ENCODE assay signal across 16 cellular contexts in the genomic region with DNA sequence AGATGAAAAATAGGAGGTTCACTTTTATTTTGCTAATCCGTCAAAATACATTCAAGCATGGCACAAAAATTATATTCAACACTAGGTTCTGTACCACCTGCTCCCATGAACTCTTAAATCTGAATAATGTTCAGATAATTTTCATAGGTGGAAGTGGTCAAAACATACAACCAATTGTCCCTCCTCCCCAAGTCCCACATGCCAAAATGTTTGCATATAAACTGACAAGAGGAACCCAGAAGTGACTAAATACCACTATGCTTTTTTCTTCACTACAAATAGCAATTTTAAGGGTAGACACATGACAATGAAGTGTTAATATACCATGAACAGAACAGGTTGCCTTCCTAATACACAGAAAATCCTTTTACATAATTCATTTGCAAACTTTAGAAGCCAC. TPM values are rescaled to one million over a fixed set of nuclear protein-coding genes. Genes with fewer than 3 reads are reported as not detected.
DNase-seq lines count a peak whose midpoint lies in the region; ATAC-seq and TF ChIP-seq lines count a peak whose summit lies in the region.
"Had no signal": no experiment of that assay in that cellular context is flagged by ENCODE, and none has a peak within 500 bp of the region (broad histone marks: within the 10 kb centered on the region; RNA-seq: fewer than 3 reads in every experiment).

No MANE protein-coding gene starts in this region.

- no peak for TF ChIP-seq CTCF in CD4-positive, alpha-beta T cell (IDR thresholded peaks at IDR 0.05)
- TF ChIP-seq CTCF in mammary epithelial cell (conservative IDR thresholded peaks at IDR 0.05 in 1 of 2, IDR thresholded peaks at IDR 0.05 in 1 of 2; ENCODE audit: extremely low read depth in 1 of 2, insufficient read depth in 1 of 2, low read depth in 1 of 2, low read length in 2 of 2) (no peak), nephron progenitor cell (IDR thresholded peaks at IDR 0.05) (no peak)

- H3K4me1 Mint-ChIP-seq in CD4-positive, alpha-beta T cell (ENCODE audit: low read depth) = peaks cover 37% of the 10 kb centered on the region
- peaks cover 28% of the 10 kb centered on the region for H3K4me1 Mint-ChIP-seq in nephron progenitor cell

- intact Hi-C loops in CD4-positive, alpha-beta T cell (cut with DNase I, micrococcal nuclease) = loop anchor here (5.0 to 10.0 kb wide), 4 partner anchors 282 to 824 kb away; a partner anchor contains a TSS
- intact Hi-C loops in mammary epithelial cell (cut with micrococcal nuclease) = loop anchor here (2.0 to 5.0 kb wide), 2 partner anchors 72 to 282 kb away; a partner anchor contains a TSS

- peaks cover 50% of the 10 kb centered on the region for H3K36me3 Mint-ChIP-seq in CD4-positive, alpha-beta T cell (ENCODE audit: low read depth)
- peaks cover 28% of the 10 kb centered on the region for H3K36me3 Mint-ChIP-seq in nephron progenitor cell (ENCODE audit: low read depth)

- no peak overlapping the region for H3K9ac ChIP-seq in HUES64 (ENCODE audit: low read depth, low read length)
- no peak overlapping the region for H3K9ac ChIP-seq in mammary epithelial cell (ENCODE audit: insufficient read depth, low read length)

- no peak overlapping the region for H2AFZ ChIP-seq in mammary epithelial cell (ENCODE audit: low read depth, low read length)

- no peak overlapping the region for H3K27ac ChIP-seq in CD4-positive, alpha-beta T cell (ENCODE audit: low read depth, low read length)
- H3K27ac ChIP-seq in HUES64 (ENCODE audit: low read depth, low read length) (no peak overlapping the region), mammary epithelial cell (ENCODE audit: insufficient read depth, low read depth, low read length) (no peak overlapping the region)

- no peaks in the 10 kb centered on the region for H3K27me3 Mint-ChIP-seq in CD4-positive, alpha-beta T cell
- no peaks in the 10 kb centered on the region for H3K27me3 Mint-ChIP-seq in nephron progenitor cell (ENCODE audit: low read depth, poor library complexity)
- H3K27me3 Mint-ChIP-seq: stimulated activated memory B cell treated with anti-CD40 and anti-IgM and Interleukin-4, amounts not matched to agents 10 μg/mL and 1 μg/mL and 100 μg/mL, for 72 hours had no signal

- H3K4me2 ChIP-seq in mammary epithelial cell (ENCODE audit: insufficient read depth, low read depth, low read length) = peak overlapping the region; percentile 71

- dilution Hi-C loops in mammary epithelial cell (cut with HindIII; ENCODE audit: low sequenced_read_pairs) = no loop called here

- H3K36me3 ChIP-seq in HUES64 (ENCODE audit: insufficient read depth, low read length) (peaks cover 30% of the 10 kb centered on the region; the same call in 1 of the 2 replicates), mammary epithelial cell (ENCODE audit: insufficient read depth, low read length) (no peaks in the 10 kb centered on the region)

- H3K4me1 ChIP-seq in HUES64 (ENCODE audit: insufficient read depth, low read length) (peaks cover 22% of the 10 kb centered on the region), mammary epithelial cell (ENCODE audit: insufficient read depth, low read length) (peaks cover 8% of the 10 kb centered on the region)

- in situ Hi-C loops in mammary epithelial cell (cut with MboI; ENCODE audit: low sequenced_read_pairs in 2 of 2) = loop anchor here in 1 of 2 donors (25.0 kb wide), 1 partner anchor 287 kb away; a partner anchor contains a TSS
- in situ Hi-C loops in ACHN (cut with HindIII; ENCODE audit: low pct_ligation_motif_present, low pct_unique_long_range_greater_than_20kb, low sequenced_read_pairs) = no loop called here

- ATAC-seq in CD4-positive, alpha-beta T cell (ENCODE audit: poor library complexity) = no peak
- ATAC-seq: stimulated activated memory B cell treated with anti-CD40 and anti-IgM and Interleukin-4, amounts not matched to agents 10 μg/mL and 1 μg/mL and 100 μg/mL, for 72 hours had no signal

- BruUV-seq in mammary epithelial cell (replicated peaks; lab: Mats Ljungman, UMichigan) = no TSS peak

- H3K4me3 ChIP-seq in HUES64 (ENCODE audit: low read length) (peak overlapping the region; percentile 98; the same call in 1 of the 2 replicates), mammary epithelial cell (replicated peaks in 1 of 3; ENCODE audit: insufficient read depth in 1 of 3, low read depth in 2 of 3, low read length in 3 of 3) (no peak overlapping the region)

- no peak for DNase-seq in CD4-positive, alpha-beta T cell
- DNase-seq in mammary epithelial cell (no peak), nephron progenitor cell (no peak), ACHN (no peak)
- DNase-seq in stimulated activated CD4-positive, alpha-beta T cell treated with anti-CD3 and anti-CD28 coated beads, Interleukin-1b, Interleukin-23, amount 100 ng/mL, for 48 hours = no peak
- no peak for DNase-seq in stimulated activated CD4-positive, alpha-beta T cell treated with anti-CD3 and anti-CD28 coated beads, Interleukin-2, amount 100 ng/mL, for 24 hours
- DNase-seq: activated CD4-positive, alpha-beta T cell treated with anti-CD3 and anti-CD28 coated beads for 1 hour; effector CD4-positive, alpha-beta T cell; foreskin melanocyte; HFFc6; MM.1S; NCI-H2171 treated with DMSO at 0.1 percent for 48 hours; retina; stimulated activated CD4-positive, alpha-beta T cell treated with anti-CD3 and anti-CD28 coated beads, Interleukin-4, amount 100 ng/mL, for 24 hours had no signal

- CTCF ChIA-PET in CD4-positive, alpha-beta T cell (lab: Charles Lee) = interaction anchor here (1.4 kb wide), 1 partner anchor 53 kb away, joined by 6 read pairs; no protein-coding TSS in a partner anchor
- CTCF ChIA-PET in mammary epithelial cell (lab: Charles Lee; ENCODE audit: low non-redundant PET) = no interaction called here

- 60% methylated on average over 1 of the region's 1 CpG for WGBS in HUES64
- WGBS in mammary epithelial cell (ENCODE audit: low coverage, missing lambda C conversion rate) = 100% methylated on average over 1 of the region's 1 CpG

- peaks cover 54% of the 10 kb centered on the region for H3K79me2 ChIP-seq in mammary epithelial cell (ENCODE audit: insufficient read depth, low read length)

- H4K20me1 ChIP-seq in mammary epithelial cell (ENCODE audit: insufficient read depth, low read length) = peaks cover 7% of the 10 kb centered on the region

- POLR2A ChIA-PET in CD4-positive, alpha-beta T cell (lab: Charles Lee) = interaction anchor here (1.8 kb wide), 1 partner anchor 90 kb away, joined by 11 read pairs; no protein-coding TSS in a partner anchor

- H3K4me3 Mint-ChIP-seq in CD4-positive, alpha-beta T cell = peak overlapping the region; percentile 61
- peak overlapping the region; percentile 98 for H3K4me3 Mint-ChIP-seq in nephron progenitor cell
- H3K4me3 Mint-ChIP-seq: HFFc6 had no signal

- no peaks in the 10 kb centered on the region for H3K9me3 ChIP-seq in CD4-positive, alpha-beta T cell (ENCODE audit: control insufficient read depth, low read length)
- no peaks in the 10 kb centered on the region for H3K9me3 ChIP-seq in HUES64 (ENCODE audit: insufficient read depth, low read depth, low read length)
- H3K9me3 ChIP-seq in mammary epithelial cell (replicated peaks; ENCODE audit: insufficient read depth, low read length) = no peaks in the 10 kb centered on the region

- H3K27me3 ChIP-seq in CD4-positive, alpha-beta T cell (ENCODE audit: control insufficient read depth, insufficient read depth, low read length) = no peaks in the 10 kb centered on the region
- H3K27me3 ChIP-seq in HUES64 (ENCODE audit: insufficient read depth, low read length) (no peaks in the 10 kb centered on the region), mammary epithelial cell (ENCODE audit: insufficient read depth, low read length) (no peaks in the 10 kb centered on the region)

- H3K9me3 Mint-ChIP-seq in CD4-positive, alpha-beta T cell = no peaks in the 10 kb centered on the region
- H3K9me3 Mint-ChIP-seq in nephron progenitor cell = no peaks in the 10 kb centered on the region
- H3K9me3 Mint-ChIP-seq: HFFc6; stimulated activated memory B cell treated with anti-CD40 and anti-IgM and Interleukin-4, amounts not matched to agents 10 μg/mL and 1 μg/mL and 100 μg/mL, for 72 hours had no signal

- peak overlapping the region; percentile 100 for H3K27ac Mint-ChIP-seq in CD4-positive, alpha-beta T cell
- no peak overlapping the region for H3K27ac Mint-ChIP-seq in nephron progenitor cell
- H3K27ac Mint-ChIP-seq: HFFc6; stimulated activated memory B cell treated with anti-CD40 and anti-IgM and Interleukin-4, amounts not matched to agents 10 μg/mL and 1 μg/mL and 100 μg/mL, for 72 hours had no signal

RNA-seq across cellular contexts. Expression of a gene that starts 3.7 kb away (rescaled TPM):
- 10 to 100 TPM; 52.7 to 53.2 TPM for total RNA-seq in CD4-positive, alpha-beta T cell
- polyA plus RNA-seq in HUES64 (2013, experiment 1 of 2) = 62.8 TPM
- 63.5 TPM for polyA plus RNA-seq in HUES64 (2013, experiment 2 of 2)
- total RNA-seq in mammary epithelial cell = 10 to 100 TPM; 15.8 to 22.2 TPM
- 10.2 TPM for polyA plus RNA-seq in mammary epithelial cell
- polyA minus RNA-seq in mammary epithelial cell = 5.1 TPM

RNA-seq across cellular contexts. Expression of a gene that starts 14.5 kb away (rescaled TPM):
- total RNA-seq in CD4-positive, alpha-beta T cell = 10 to 100 TPM; 22.0 to 25.9 TPM
- 3.5 TPM for polyA plus RNA-seq in HUES64 (2013, experiment 1 of 2)
- 6.8 TPM for polyA plus RNA-seq in HUES64 (2013, experiment 2 of 2)
- 1 to 10 TPM; 3.3 to 4.9 TPM for total RNA-seq in mammary epithelial cell
- 2.9 TPM for polyA plus RNA-seq in mammary epithelial cell
- 2.3 TPM for polyA minus RNA-seq in mammary epithelial cell
